21 cellular contexts compared by ENCODE assay signal in genomic region chr1:110355321-110355720, GRCh38.
"Had no signal": no experiment of that assay in that cellular context is flagged by ENCODE, and none has a peak within 500 bp of the region (broad histone marks: within the 10 kb centered on the region; RNA-seq: fewer than 3 reads in every experiment).

No MANE protein-coding gene starts in this region.

- H3K4me3 Mint-ChIP-seq: activated CD4-positive, alpha-beta T cell treated with anti-CD3 and anti-CD28 coated beads, Interleukin-2, amount 10 ng/mL, durations not matched to agents 7 days and 5 days; neural crest cell; type B pancreatic cell had no signal

- H3K4me3 ChIP-seq: dorsolateral prefrontal cortex, mucosa of descending colon, psoas muscle, skin epidermis, testis had no signal

- H3K27me3 ChIP-seq: brain microvascular endothelial cell, dorsolateral prefrontal cortex, testis had no signal

- H3K9me3 Mint-ChIP-seq: activated CD4-positive, alpha-beta T cell treated with anti-CD3 and anti-CD28 coated beads, Interleukin-2, amount 10 ng/mL, durations not matched to agents 7 days and 5 days; naive B cell; neural crest cell; type B pancreatic cell had no signal

- H3K27ac Mint-ChIP-seq: type B pancreatic cell had no signal

- ATAC-seq: mucosa of descending colon, psoas muscle, right cardiac atrium had no signal

- H3K27me3 Mint-ChIP-seq: activated CD4-positive, alpha-beta T cell treated with anti-CD3 and anti-CD28 coated beads, Interleukin-2, amount 10 ng/mL, durations not matched to agents 7 days and 5 days; naive B cell; type B pancreatic cell had no signal

- H3K9me3 ChIP-seq: mucosa of descending colon, psoas muscle, testis had no signal

- DNase-seq: activated CD4-positive, alpha-beta T cell treated with anti-CD3 and anti-CD28 coated beads, Interleukin-2, amount 10 ng/mL, durations not matched to agents 7 days and 5 days; activated CD4-positive, CD25-positive, alpha-beta regulatory T cell; activated CD8-positive, alpha-beta memory T cell treated with anti-CD3 and anti-CD28 coated beads for 24 hours; activated CD8-positive, alpha-beta memory T cell treated with anti-CD3 and anti-CD28 coated beads, Interleukin-2, amount 50 U/mL, for 48 hours; activated naive CD4-positive, alpha-beta T cell; aorta; brain microvascular endothelial cell; central memory CD4-positive, alpha-beta T cell; dorsolateral prefrontal cortex; foreskin fibroblast; mesenchymal stem cell; mucosa of descending colon; naive B cell; psoas muscle; right cardiac atrium; T1000; testis had no signal

- H3K4me1 ChIP-seq: testis had no signal

- H3K36me3 ChIP-seq: brain microvascular endothelial cell had no signal

- H3K27ac ChIP-seq: brain microvascular endothelial cell, dorsolateral prefrontal cortex, epithelial cell of prostate, psoas muscle, skin epidermis, testis had no signal
